In genomic region chr1:230867903-230868735, GRCh38 we compare ENCODE assay signal across 8 cellular contexts. TPM values are rescaled to one million over a fixed set of nuclear protein-coding genes. Genes with fewer than 3 reads are reported as not detected.
DNase-seq lines count a peak whose midpoint lies in the region; ATAC-seq and TF ChIP-seq lines count a peak whose summit lies in the region.

C1orf198 (minus strand) TSS chr1:230868521; CDS start chr1:230868512, 9 bp downstream.

- peak within 1 kb of the TSS in 4 of 6 donors; percentile 32 to 85 (median 64) for H3K27ac Mint-ChIP-seq in immature natural killer cell

- H3K27ac ChIP-seq in VCaP = peak within 1 kb of the TSS; percentile 76

- H3K27me3 ChIP-seq in H7 (ENCODE audit: control insufficient read depth, insufficient read depth, low read length) (peaks cover 13% of the 10 kb centered on the region), MG63 (no peaks in the 10 kb centered on the region)

- in situ Hi-C loops in T47D (cut with HindIII; ENCODE audit: low pct_unique_long_range_greater_than_20kb, low sequenced_read_pairs) = no loop called here

- H3K4me3 ChIP-seq in GM08714 (ENCODE audit: low read length) = peak within 1 kb of the TSS; percentile 95
- H3K4me3 ChIP-seq in H7 (ENCODE audit: insufficient read depth, low read depth, low read length) = peak within 1 kb of the TSS; percentile 98
- H3K4me3 ChIP-seq in MG63 = peak within 1 kb of the TSS; percentile 89

- H3K36me3 ChIP-seq in H7 (replicated peaks; ENCODE audit: control insufficient read depth, insufficient read depth, low read length) (no peaks in the 10 kb centered on the region), MG63 (0 out of 2 replicates have a peak, but pooled peaks cover 5% of the 10 kb centered on the region)

- no peaks in the 10 kb centered on the region for H3K36me3 Mint-ChIP-seq in immature natural killer cell

- H3K4me3 Mint-ChIP-seq in immature natural killer cell = peak within 1 kb of the TSS; percentile 84 to 91 (median 89)

- H3K27me3 Mint-ChIP-seq in immature natural killer cell (ENCODE audit: low read depth in 3 of 3) = peaks cover 9 to 16% (median 12%) of the 10 kb centered on the region in 3 donors

- ATAC-seq in GM18520 (IDR thresholded peaks at IDR 0.05; ENCODE audit: unreplicated experiment) = no peak

- H3K9me3 Mint-ChIP-seq in immature natural killer cell = no peaks in the 10 kb centered on the region

- no peak for TF ChIP-seq CTCF in VCaP (conservative IDR thresholded peaks at IDR 0.05)

- no peaks in the 10 kb centered on the region for H3K9me3 ChIP-seq in MG63

- DNase-seq in H7 (peak; percentile 99), MG63 (peak; percentile 69), T47D (ENCODE audit: low read depth in 1 of 2, low spot score in 1 of 2) (peak; percentile 75 to 84), immature natural killer cell (peak; percentile 61 to 71 (median 68))
- DNase-seq in stimulated activated CD4-positive, alpha-beta T cell treated with anti-CD3 and anti-CD28 coated beads, Interleukin-12 subunit alpha, Interleukin-12 subunit beta, amount 100 ng/mL, for 4 hours = peak; percentile 80

- peaks cover 9 to 16% of the 10 kb centered on the region in 2 donors for H3K4me1 Mint-ChIP-seq in immature natural killer cell

RNA-seq across cellular contexts. Expression of gene C1orf198, which starts in this region (rescaled TPM):
- total RNA-seq in H7 (2014; rRNA removed; shearing (Covaris generic)) = 38.6 and 52.0 TPM in 2 replicates
- 39.5 and 47.1 TPM in 2 replicates for total RNA-seq in MG63 (2014; rRNA removed; shearing (Covaris generic); ENCODE audit: low replicate concordance)
- 1 to 10 TPM; 2.6 to 4.9 (median 4.8) TPM for polyA plus RNA-seq in immature natural killer cell
